In the genomic region with DNA sequence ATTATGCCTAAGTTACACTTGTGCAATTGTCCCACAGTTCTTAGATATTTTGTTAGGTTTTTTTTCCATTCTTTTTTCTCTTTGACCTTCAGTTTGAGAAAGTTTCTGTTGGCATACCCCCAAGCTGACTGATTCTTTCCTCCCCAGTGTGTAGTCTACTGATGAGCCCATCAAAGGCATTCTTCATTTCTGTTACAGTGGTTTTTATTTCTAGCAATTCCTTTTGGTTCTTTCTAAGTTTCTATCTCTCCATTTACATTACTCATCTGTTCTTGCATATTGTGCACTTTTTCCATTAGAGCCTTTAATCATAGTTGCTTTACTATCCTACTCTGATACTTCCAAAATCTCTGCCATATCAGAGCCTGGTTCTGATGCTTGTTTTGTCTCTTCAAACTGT, we compare ENCODE assay signal across 16 cellular contexts.
"Had no signal": no experiment of that assay in that cellular context is flagged by ENCODE, and none has a peak within 500 bp of the region (broad histone marks: within the 10 kb centered on the region; RNA-seq: fewer than 3 reads in every experiment).

No MANE protein-coding gene starts in this region.

- ATAC-seq: effector memory CD8-positive, alpha-beta T cell; foreskin keratinocyte; left ventricle myocardium superior; mucosa of descending colon; naive thymus-derived CD8-positive, alpha-beta T cell; pancreas had no signal

- H3K36me3 ChIP-seq: pancreas, sigmoid colon, tibial nerve, uterus had no signal

- H3K4me3 ChIP-seq: mucosa of descending colon, pancreas, sigmoid colon, spleen, tibial nerve, uterus had no signal

- FAIRE-seq: pancreas had no signal

- H3K4me3 Mint-ChIP-seq: dendritic cell treated with granulocyte-macrophage colony-stimulating factor and Interleukin-4, amounts not matched to agents 40 ng/mL and 50 ng/mL, for 4 days; effector memory CD8-positive, alpha-beta T cell; memory B cell; T-helper 2 cell treated with Interferon-gamma antibody and Interleukin-4, amounts not matched to agents 5 μg/mL and 100 μg/mL, for 36 hours had no signal

- H3K9me3 ChIP-seq: pancreas, sigmoid colon had no signal

- H3K4me1 ChIP-seq: foreskin keratinocyte, pancreas, sigmoid colon, spleen, tibial nerve, uterus had no signal

- H3K27ac Mint-ChIP-seq: dendritic cell treated with granulocyte-macrophage colony-stimulating factor and Interleukin-4, amounts not matched to agents 40 ng/mL and 50 ng/mL, for 4 days; effector memory CD8-positive, alpha-beta T cell; memory B cell; T-helper 2 cell treated with Interferon-gamma antibody and Interleukin-4, amounts not matched to agents 5 μg/mL and 100 μg/mL, for 36 hours had no signal

- H3K27me3 Mint-ChIP-seq: dendritic cell treated with granulocyte-macrophage colony-stimulating factor and Interleukin-4, amounts not matched to agents 40 ng/mL and 50 ng/mL, for 4 days; effector memory CD8-positive, alpha-beta T cell; memory B cell; naive thymus-derived CD8-positive, alpha-beta T cell had no signal

- H3K27me3 ChIP-seq: foreskin keratinocyte, pancreas, sigmoid colon, spleen, tibial nerve, uterus had no signal

- H3K27ac ChIP-seq: foreskin keratinocyte, pancreas, sigmoid colon, spleen, tibial nerve, uterus had no signal

- DNase-seq: aorta; cerebellar nuclear complex; effector memory CD8-positive, alpha-beta T cell; foreskin keratinocyte; kidney glomerular epithelial cell; left ventricle myocardium superior; mucosa of descending colon; naive thymus-derived CD8-positive, alpha-beta T cell; pancreas; sigmoid colon; spleen; uterus had no signal
